1 cellular context compared by ENCODE assay signal in the genomic region with DNA sequence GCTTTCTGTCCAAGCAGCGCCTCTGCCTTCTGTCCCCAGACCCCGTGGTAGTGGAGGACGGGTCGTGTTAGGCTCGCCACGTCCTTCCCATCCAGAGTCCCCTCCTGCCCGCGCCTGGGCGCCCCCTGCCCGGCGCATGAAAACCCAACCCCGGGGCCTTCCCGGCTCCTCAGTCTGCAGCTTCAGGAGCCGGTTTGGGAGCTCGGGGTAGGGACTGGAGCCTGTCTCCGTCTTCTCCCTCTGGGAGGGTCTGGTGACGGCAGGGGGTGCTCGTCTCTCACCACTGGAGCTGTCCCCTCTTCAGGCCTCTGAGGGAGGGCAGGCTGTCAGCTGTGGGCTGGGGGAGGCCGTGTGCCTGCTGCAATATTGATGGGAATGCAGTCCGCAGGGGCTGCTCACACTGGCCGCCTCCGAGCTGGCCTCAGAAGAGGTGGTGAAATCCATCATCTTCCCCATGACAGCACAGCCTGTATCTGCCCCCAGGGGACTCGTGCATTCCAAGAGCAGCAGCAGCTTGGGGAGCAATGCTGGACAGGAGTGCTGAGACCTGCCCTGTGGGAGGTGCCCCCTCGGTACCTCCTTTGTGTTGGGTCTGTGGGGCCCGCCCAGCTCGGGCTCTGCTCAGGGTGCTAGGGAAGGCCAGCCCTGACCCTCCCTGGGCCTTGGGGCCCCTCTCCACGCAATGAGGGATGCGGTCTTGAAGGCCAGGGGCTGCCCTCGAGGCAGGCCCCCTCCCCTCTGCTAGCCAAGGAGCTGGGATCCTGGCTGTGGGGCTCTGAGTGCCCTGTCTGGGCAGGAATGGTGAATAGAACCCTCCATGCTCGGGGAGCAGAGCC.
TF ChIP-seq lines count a peak whose summit lies in the region.

No MANE protein-coding gene starts in this region.

TF ChIP-seq in K562, 482 proteins besides CTCF, POLR2A, EP300 and RAD21:
- TF ChIP-seq E2F6 (IDR thresholded peaks at IDR 0.05; ENCODE audit: borderline replicate concordance in 1 of 2, extremely low read depth in 1 of 2, insufficient read depth in 1 of 2, insufficient read length in 1 of 2, low read depth in 1 of 2, low read length in 1 of 2, poor library complexity in 1 of 2, severe bottlenecking in 1 of 2) (no peak), TEAD2 (tag; IDR thresholded peaks at IDR 0.05) (no peak), HNRNPH1 (optimal IDR thresholded peaks at IDR 0.05; ENCODE audit: low read depth, low read length) (no peak), ZNF146 (CRISPR knock-in tag; IDR thresholded peaks at IDR 0.05; ENCODE audit: unreplicated experiment) (no peak), ZKSCAN8 (CRISPR knock-in tag; IDR thresholded peaks at IDR 0.05) (no peak), ETS2 (tag; IDR thresholded peaks at IDR 0.05; ENCODE audit: borderline replicate concordance, poor library complexity, severe bottlenecking) (no peak), SRSF7 (optimal IDR thresholded peaks at IDR 0.05; ENCODE audit: low read depth, low read length) (no peak)
